ENCODE assay signal across 2 cellular contexts in the genomic region with DNA sequence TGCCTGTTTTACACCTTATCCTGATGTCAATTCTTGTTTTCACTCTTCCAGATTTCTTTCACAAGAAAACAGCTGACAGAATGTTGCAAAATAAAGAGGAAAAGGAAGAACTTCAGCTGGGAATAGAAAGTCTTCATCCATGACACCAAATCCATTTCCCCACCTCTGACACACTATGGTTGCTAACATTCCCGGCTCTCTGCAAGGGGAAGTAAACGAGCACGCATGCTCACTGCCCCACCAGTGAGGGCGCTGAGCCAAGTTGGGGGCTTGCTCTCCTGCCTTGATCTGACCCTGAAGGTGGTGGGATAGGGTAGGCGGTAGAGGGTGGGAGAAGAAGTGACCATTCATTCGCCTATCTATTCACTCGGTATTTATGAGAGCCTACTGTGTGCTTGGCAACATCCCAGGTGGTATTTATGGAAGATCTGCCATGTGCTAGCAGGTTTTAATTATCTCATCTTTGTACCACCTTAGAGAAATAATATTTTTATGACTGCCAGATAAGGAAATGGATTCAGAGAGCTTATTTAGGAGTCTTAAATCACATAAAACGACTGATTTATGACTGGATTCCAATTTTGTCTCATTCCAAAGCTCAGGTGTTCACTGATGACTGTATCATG.
TF ChIP-seq lines count a peak whose summit lies in the region.

No MANE protein-coding gene starts in this region.

TF ChIP-seq in GM23338, 12 proteins besides CTCF, POLR2A, EP300 and RAD21 (continued from another document):
- TF ChIP-seq, protein P1, sequence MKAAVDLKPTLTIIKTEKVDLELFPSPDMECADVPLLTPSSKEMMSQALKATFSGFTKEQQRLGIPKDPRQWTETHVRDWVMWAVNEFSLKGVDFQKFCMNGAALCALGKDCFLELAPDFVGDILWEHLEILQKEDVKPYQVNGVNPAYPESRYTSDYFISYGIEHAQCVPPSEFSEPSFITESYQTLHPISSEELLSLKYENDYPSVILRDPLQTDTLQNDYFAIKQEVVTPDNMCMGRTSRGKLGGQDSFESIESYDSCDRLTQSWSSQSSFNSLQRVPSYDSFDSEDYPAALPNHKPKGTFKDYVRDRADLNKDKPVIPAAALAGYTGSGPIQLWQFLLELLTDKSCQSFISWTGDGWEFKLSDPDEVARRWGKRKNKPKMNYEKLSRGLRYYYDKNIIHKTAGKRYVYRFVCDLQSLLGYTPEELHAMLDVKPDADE (IDR thresholded peaks at IDR 0.05) = no peak
- no peak for TF ChIP-seq POLR2AphosphoS5 (IDR thresholded peaks at IDR 0.05; ENCODE audit: low read depth)
- TF ChIP-seq EZH2phosphoT487 (IDR thresholded peaks at IDR 0.05; ENCODE audit: unreplicated experiment) = no peak
- TF ChIP-seq CREB1 (CRISPR knock-in tag; IDR thresholded peaks at IDR 0.05; ENCODE audit: low read depth) = no peak
- TF ChIP-seq, protein P2, sequence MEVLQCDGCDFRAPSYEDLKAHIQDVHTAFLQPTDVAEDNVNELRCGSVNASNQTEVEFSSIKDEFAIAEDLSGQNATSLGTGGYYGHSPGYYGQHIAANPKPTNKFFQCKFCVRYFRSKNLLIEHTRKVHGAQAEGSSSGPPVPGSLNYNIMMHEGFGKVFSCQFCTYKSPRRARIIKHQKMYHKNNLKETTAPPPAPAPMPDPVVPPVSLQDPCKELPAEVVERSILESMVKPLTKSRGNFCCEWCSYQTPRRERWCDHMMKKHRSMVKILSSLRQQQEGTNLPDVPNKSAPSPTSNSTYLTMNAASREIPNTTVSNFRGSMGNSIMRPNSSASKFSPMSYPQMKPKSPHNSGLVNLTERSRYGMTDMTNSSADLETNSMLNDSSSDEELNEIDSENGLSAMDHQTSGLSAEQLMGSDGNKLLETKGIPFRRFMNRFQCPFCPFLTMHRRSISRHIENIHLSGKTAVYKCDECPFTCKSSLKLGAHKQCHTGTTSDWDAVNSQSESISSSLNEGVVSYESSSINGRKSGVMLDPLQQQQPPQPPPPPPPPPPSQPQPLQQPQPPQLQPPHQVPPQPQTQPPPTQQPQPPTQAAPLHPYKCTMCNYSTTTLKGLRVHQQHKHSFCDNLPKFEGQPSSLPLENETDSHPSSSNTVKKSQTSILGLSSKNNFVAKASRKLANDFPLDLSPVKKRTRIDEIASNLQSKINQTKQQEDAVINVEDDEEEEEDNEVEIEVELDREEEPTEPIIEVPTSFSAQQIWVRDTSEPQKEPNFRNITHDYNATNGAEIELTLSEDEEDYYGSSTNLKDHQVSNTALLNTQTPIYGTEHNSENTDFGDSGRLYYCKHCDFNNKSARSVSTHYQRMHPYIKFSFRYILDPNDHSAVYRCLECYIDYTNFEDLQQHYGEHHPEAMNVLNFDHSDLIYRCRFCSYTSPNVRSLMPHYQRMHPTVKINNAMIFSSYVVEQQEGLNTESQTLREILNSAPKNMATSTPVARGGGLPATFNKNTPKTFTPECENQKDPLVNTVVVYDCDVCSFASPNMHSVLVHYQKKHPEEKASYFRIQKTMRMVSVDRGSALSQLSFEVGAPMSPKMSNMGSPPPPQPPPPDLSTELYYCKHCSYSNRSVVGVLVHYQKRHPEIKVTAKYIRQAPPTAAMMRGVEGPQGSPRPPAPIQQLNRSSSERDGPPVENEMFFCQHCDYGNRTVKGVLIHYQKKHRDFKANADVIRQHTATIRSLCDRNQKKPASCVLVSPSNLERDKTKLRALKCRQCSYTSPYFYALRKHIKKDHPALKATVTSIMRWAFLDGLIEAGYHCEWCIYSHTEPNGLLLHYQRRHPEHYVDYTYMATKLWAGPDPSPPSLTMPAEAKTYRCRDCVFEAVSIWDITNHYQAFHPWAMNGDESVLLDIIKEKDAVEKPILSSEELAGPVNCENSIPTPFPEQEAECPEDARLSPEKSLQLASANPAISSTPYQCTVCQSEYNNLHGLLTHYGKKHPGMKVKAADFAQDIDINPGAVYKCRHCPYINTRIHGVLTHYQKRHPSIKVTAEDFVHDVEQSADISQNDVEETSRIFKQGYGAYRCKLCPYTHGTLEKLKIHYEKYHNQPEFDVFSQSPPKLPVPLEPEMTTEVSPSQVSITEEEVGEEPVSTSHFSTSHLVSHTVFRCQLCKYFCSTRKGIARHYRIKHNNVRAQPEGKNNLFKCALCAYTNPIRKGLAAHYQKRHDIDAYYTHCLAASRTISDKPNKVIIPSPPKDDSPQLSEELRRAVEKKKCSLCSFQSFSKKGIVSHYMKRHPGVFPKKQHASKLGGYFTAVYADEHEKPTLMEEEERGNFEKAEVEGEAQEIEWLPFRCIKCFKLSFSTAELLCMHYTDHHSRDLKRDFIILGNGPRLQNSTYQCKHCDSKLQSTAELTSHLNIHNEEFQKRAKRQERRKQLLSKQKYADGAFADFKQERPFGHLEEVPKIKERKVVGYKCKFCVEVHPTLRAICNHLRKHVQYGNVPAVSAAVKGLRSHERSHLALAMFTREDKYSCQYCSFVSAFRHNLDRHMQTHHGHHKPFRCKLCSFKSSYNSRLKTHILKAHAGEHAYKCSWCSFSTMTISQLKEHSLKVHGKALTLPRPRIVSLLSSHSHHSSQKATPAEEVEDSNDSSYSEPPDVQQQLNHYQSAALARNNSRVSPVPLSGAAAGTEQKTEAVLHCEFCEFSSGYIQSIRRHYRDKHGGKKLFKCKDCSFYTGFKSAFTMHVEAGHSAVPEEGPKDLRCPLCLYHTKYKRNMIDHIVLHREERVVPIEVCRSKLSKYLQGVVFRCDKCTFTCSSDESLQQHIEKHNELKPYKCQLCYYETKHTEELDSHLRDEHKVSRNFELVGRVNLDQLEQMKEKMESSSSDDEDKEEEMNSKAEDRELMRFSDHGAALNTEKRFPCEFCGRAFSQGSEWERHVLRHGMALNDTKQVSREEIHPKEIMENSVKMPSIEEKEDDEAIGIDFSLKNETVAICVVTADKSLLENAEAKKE (CRISPR knock-in tag; IDR thresholded peaks at IDR 0.05) = no peak
- TF ChIP-seq, protein P3, sequence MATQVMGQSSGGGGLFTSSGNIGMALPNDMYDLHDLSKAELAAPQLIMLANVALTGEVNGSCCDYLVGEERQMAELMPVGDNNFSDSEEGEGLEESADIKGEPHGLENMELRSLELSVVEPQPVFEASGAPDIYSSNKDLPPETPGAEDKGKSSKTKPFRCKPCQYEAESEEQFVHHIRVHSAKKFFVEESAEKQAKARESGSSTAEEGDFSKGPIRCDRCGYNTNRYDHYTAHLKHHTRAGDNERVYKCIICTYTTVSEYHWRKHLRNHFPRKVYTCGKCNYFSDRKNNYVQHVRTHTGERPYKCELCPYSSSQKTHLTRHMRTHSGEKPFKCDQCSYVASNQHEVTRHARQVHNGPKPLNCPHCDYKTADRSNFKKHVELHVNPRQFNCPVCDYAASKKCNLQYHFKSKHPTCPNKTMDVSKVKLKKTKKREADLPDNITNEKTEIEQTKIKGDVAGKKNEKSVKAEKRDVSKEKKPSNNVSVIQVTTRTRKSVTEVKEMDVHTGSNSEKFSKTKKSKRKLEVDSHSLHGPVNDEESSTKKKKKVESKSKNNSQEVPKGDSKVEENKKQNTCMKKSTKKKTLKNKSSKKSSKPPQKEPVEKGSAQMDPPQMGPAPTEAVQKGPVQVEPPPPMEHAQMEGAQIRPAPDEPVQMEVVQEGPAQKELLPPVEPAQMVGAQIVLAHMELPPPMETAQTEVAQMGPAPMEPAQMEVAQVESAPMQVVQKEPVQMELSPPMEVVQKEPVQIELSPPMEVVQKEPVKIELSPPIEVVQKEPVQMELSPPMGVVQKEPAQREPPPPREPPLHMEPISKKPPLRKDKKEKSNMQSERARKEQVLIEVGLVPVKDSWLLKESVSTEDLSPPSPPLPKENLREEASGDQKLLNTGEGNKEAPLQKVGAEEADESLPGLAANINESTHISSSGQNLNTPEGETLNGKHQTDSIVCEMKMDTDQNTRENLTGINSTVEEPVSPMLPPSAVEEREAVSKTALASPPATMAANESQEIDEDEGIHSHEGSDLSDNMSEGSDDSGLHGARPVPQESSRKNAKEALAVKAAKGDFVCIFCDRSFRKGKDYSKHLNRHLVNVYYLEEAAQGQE (IDR thresholded peaks at IDR 0.05; ENCODE audit: unreplicated experiment) = no peak
- TF ChIP-seq JUNB (IDR thresholded peaks at IDR 0.05; ENCODE audit: unreplicated experiment) = no peak
- no peak for TF ChIP-seq ZNF331 (CRISPR knock-in tag; IDR thresholded peaks at IDR 0.05; ENCODE audit: low read depth)

TF ChIP-seq in WTC11, 78 proteins besides CTCF, POLR2A, EP300 and RAD21 (continued from another document):
- TF ChIP-seq, protein P4, sequence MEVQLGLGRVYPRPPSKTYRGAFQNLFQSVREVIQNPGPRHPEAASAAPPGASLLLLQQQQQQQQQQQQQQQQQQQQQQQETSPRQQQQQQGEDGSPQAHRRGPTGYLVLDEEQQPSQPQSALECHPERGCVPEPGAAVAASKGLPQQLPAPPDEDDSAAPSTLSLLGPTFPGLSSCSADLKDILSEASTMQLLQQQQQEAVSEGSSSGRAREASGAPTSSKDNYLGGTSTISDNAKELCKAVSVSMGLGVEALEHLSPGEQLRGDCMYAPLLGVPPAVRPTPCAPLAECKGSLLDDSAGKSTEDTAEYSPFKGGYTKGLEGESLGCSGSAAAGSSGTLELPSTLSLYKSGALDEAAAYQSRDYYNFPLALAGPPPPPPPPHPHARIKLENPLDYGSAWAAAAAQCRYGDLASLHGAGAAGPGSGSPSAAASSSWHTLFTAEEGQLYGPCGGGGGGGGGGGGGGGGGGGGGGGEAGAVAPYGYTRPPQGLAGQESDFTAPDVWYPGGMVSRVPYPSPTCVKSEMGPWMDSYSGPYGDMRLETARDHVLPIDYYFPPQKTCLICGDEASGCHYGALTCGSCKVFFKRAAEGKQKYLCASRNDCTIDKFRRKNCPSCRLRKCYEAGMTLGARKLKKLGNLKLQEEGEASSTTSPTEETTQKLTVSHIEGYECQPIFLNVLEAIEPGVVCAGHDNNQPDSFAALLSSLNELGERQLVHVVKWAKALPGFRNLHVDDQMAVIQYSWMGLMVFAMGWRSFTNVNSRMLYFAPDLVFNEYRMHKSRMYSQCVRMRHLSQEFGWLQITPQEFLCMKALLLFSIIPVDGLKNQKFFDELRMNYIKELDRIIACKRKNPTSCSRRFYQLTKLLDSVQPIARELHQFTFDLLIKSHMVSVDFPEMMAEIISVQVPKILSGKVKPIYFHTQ (CRISPR knock-in tag; IDR thresholded peaks at IDR 0.05) = no peak
- TF ChIP-seq, protein P5, sequence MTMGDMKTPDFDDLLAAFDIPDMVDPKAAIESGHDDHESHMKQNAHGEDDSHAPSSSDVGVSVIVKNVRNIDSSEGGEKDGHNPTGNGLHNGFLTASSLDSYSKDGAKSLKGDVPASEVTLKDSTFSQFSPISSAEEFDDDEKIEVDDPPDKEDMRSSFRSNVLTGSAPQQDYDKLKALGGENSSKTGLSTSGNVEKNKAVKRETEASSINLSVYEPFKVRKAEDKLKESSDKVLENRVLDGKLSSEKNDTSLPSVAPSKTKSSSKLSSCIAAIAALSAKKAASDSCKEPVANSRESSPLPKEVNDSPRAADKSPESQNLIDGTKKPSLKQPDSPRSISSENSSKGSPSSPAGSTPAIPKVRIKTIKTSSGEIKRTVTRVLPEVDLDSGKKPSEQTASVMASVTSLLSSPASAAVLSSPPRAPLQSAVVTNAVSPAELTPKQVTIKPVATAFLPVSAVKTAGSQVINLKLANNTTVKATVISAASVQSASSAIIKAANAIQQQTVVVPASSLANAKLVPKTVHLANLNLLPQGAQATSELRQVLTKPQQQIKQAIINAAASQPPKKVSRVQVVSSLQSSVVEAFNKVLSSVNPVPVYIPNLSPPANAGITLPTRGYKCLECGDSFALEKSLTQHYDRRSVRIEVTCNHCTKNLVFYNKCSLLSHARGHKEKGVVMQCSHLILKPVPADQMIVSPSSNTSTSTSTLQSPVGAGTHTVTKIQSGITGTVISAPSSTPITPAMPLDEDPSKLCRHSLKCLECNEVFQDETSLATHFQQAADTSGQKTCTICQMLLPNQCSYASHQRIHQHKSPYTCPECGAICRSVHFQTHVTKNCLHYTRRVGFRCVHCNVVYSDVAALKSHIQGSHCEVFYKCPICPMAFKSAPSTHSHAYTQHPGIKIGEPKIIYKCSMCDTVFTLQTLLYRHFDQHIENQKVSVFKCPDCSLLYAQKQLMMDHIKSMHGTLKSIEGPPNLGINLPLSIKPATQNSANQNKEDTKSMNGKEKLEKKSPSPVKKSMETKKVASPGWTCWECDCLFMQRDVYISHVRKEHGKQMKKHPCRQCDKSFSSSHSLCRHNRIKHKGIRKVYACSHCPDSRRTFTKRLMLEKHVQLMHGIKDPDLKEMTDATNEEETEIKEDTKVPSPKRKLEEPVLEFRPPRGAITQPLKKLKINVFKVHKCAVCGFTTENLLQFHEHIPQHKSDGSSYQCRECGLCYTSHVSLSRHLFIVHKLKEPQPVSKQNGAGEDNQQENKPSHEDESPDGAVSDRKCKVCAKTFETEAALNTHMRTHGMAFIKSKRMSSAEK (CRISPR knock-in tag; IDR thresholded peaks at IDR 0.05; ENCODE audit: borderline replicate concordance) = no peak
- TF ChIP-seq NFE2L1 (CRISPR knock-in tag; IDR thresholded peaks at IDR 0.05) = no peak
- TF ChIP-seq ZNF396 (CRISPR knock-in tag; IDR thresholded peaks at IDR 0.05; ENCODE audit: borderline replicate concordance) = no peak
- TF ChIP-seq ZNF671 (CRISPR knock-in tag; IDR thresholded peaks at IDR 0.05) = no peak
- TF ChIP-seq NFATC4 (CRISPR knock-in tag; IDR thresholded peaks at IDR 0.05) = no peak
- TF ChIP-seq, protein P6, sequence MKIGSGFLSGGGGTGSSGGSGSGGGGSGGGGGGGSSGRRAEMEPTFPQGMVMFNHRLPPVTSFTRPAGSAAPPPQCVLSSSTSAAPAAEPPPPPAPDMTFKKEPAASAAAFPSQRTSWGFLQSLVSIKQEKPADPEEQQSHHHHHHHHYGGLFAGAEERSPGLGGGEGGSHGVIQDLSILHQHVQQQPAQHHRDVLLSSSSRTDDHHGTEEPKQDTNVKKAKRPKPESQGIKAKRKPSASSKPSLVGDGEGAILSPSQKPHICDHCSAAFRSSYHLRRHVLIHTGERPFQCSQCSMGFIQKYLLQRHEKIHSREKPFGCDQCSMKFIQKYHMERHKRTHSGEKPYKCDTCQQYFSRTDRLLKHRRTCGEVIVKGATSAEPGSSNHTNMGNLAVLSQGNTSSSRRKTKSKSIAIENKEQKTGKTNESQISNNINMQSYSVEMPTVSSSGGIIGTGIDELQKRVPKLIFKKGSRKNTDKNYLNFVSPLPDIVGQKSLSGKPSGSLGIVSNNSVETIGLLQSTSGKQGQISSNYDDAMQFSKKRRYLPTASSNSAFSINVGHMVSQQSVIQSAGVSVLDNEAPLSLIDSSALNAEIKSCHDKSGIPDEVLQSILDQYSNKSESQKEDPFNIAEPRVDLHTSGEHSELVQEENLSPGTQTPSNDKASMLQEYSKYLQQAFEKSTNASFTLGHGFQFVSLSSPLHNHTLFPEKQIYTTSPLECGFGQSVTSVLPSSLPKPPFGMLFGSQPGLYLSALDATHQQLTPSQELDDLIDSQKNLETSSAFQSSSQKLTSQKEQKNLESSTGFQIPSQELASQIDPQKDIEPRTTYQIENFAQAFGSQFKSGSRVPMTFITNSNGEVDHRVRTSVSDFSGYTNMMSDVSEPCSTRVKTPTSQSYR (CRISPR knock-in tag; IDR thresholded peaks at IDR 0.05) = no peak
- TF ChIP-seq, protein P7, sequence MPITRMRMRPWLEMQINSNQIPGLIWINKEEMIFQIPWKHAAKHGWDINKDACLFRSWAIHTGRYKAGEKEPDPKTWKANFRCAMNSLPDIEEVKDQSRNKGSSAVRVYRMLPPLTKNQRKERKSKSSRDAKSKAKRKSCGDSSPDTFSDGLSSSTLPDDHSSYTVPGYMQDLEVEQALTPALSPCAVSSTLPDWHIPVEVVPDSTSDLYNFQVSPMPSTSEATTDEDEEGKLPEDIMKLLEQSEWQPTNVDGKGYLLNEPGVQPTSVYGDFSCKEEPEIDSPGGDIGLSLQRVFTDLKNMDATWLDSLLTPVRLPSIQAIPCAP (CRISPR knock-in tag; IDR thresholded peaks at IDR 0.05) = no peak
- TF ChIP-seq, protein P8, sequence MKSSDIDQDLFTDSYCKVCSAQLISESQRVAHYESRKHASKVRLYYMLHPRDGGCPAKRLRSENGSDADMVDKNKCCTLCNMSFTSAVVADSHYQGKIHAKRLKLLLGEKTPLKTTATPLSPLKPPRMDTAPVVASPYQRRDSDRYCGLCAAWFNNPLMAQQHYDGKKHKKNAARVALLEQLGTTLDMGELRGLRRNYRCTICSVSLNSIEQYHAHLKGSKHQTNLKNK (CRISPR knock-in tag; IDR thresholded peaks at IDR 0.05) = no peak
- no peak for TF ChIP-seq ZNF232 (CRISPR knock-in tag; IDR thresholded peaks at IDR 0.05)
